11 cellular contexts compared by ENCODE assay signal in genomic region chr4:39446483-39446841, GRCh38. TPM values are rescaled to one million over a fixed set of nuclear protein-coding genes. Genes with fewer than 3 reads are reported as not detected.
A peak's percentile ranks its signal among the peaks of the same experiment; 100 is the strongest.
DNase-seq lines count a peak whose midpoint lies in the region; ATAC-seq, FAIRE-seq and TF ChIP-seq lines count a peak whose summit lies in the region.
"Had no signal": no experiment of that assay in that cellular context is flagged by ENCODE, and none has a peak within 500 bp of the region (broad histone marks: within the 10 kb centered on the region; RNA-seq: fewer than 3 reads in every experiment).

No MANE protein-coding gene starts in this region.

- H3K9ac ChIP-seq in OCI-LY1 (ENCODE audit: low read length): peak overlapping the region; percentile 37; the same call in 1 of the 2 replicates
- H3K9ac ChIP-seq: KMS-11 had no signal

- POLR2A ChIA-PET in A549 (lab: Yijun Ruan, JAX): interaction anchor here (2.6 kb wide), 1 partner anchor 12 kb away, joined by 8 read pairs; the partner anchor contains the start of genes LIAS and RPL9

- H2AFZ ChIP-seq in OCI-LY1 (ENCODE audit: low read length): no peak overlapping the region

- DNase-seq in A549 (ENCODE audit: low read depth in 1 of 2, low spot score in 1 of 2) (no peak), esophagus muscularis mucosa (ENCODE audit: extremely low spot score) (no peak), ovary (peak in 1 of 5 donors; percentile 12), Kasumi-1 (lab: John Stamatoyannopoulos, UW) (no peak), iPS-NIHi11 (ENCODE audit: low spot score) (no peak), NCI-H345 (lab: John Stamatoyannopoulos, UW) (no peak), C1 segment of cervical spinal cord (lab: John Stamatoyannopoulos, UW) (no peak)

- 97% methylated on average over 6 of the region's 20 CpGs for WGBS in A549 (ENCODE audit: missing lambda C conversion rate)
- 93% methylated on average over 17 of the region's 20 CpGs for WGBS in esophagus muscularis mucosa
- 81 to 91% (median 86%) methylated on average over 8 to 20 of the region's 20 CpGs for WGBS in ovary, 3 donors

- H3K27me3 ChIP-seq in OCI-LY1 (ENCODE audit: insufficient read depth, low read length) (no peaks in the 10 kb centered on the region), esophagus muscularis mucosa (no peaks in the 10 kb centered on the region), ovary (no peaks in the 10 kb centered on the region)

- CTCF ChIA-PET in A549 (lab: Yijun Ruan, JAX): no interaction called here

- no peaks in the 10 kb centered on the region for H3K79me2 ChIP-seq in OCI-LY1 (ENCODE audit: insufficient read depth, low read length)

- no peaks in the 10 kb centered on the region for H3K9me2 ChIP-seq in OCI-LY1 (ENCODE audit: low read depth, low read length)

- no peaks in the 10 kb centered on the region for H3K9me3 ChIP-seq in A549
- no peaks in the 10 kb centered on the region for H3K9me3 ChIP-seq in OCI-LY1 (ENCODE audit: low read length)
- H3K9me3 ChIP-seq in esophagus muscularis mucosa: no peaks in the 10 kb centered on the region
- no peaks in the 10 kb centered on the region for H3K9me3 ChIP-seq in ovary

- no peaks in the 10 kb centered on the region for H4K20me1 ChIP-seq in OCI-LY1 (ENCODE audit: insufficient read depth, low read length)

- TF ChIP-seq CTCF in A549 (IDR thresholded peaks at IDR 0.05) (no peak), OCI-LY1 (IDR thresholded peaks at IDR 0.05; ENCODE audit: low read length) (no peak), esophagus muscularis mucosa (IDR thresholded peaks at IDR 0.05) (no peak), ovary (IDR thresholded peaks at IDR 0.05) (no peak)

- TF ChIP-seq POLR2A in A549 (IDR thresholded peaks at IDR 0.05; ENCODE audit: low read length) (no peak), esophagus muscularis mucosa (IDR thresholded peaks at IDR 0.05; ENCODE audit: low read depth) (no peak), ovary (IDR thresholded peaks at IDR 0.05) (no peak)

- TF ChIP-seq EP300 in A549 (IDR thresholded peaks at IDR 0.05) (no peak), esophagus muscularis mucosa (IDR thresholded peaks at IDR 0.05) (no peak), ovary (IDR thresholded peaks at IDR 0.05) (no peak)

- H3F3A ChIP-seq in OCI-LY1 (ENCODE audit: insufficient read depth, low read length): peaks cover 15% of the 10 kb centered on the region; the same call in 1 of the 2 replicates

- TF ChIP-seq RAD21 in A549 (conservative IDR thresholded peaks at IDR 0.05 in 1 of 2, IDR thresholded peaks at IDR 0.05 in 1 of 2): no peak

- no peak overlapping the region for H3K4me3 ChIP-seq in A549
- peak overlapping the region; percentile 57 for H3K4me3 ChIP-seq in OCI-LY1 (ENCODE audit: low read depth, low read length, poor library complexity, severe bottlenecking)
- peak overlapping the region; percentile 48 to 58 (median 50) for H3K4me3 ChIP-seq in esophagus muscularis mucosa
- peak overlapping the region; percentile 36 for H3K4me3 ChIP-seq in ovary

- H3K4me1 ChIP-seq in A549: 0 out of 3 replicates have a peak, but pooled peaks cover 4% of the 10 kb centered on the region
- peaks cover 18% of the 10 kb centered on the region for H3K4me1 ChIP-seq in OCI-LY1 (ENCODE audit: insufficient read depth, low read length, severe bottlenecking)
- H3K4me1 ChIP-seq in esophagus muscularis mucosa: peaks cover 9 to 16% (median 15%) of the 10 kb centered on the region in 4 donors
- peaks cover 9% of the 10 kb centered on the region for H3K4me1 ChIP-seq in ovary (ENCODE audit: insufficient read depth)

- intact Hi-C loops in esophagus muscularis mucosa (cut with DNase I) (no loop called here), ovary (cut with DNase I) (no loop called here)

- no peak overlapping the region for H3K27ac ChIP-seq in A549
- no peak overlapping the region for H3K27ac ChIP-seq in OCI-LY1 (ENCODE audit: low read depth, low read length, poor library complexity, severe bottlenecking)
- peak overlapping the region in 1 of 4 donors; percentile 12 for H3K27ac ChIP-seq in esophagus muscularis mucosa (replicated peaks in 1 of 4)
- no peak overlapping the region for H3K27ac ChIP-seq in ovary
- H3K27ac ChIP-seq: KMS-11 had no signal

- peaks cover 18% of the 10 kb centered on the region for H3K36me3 ChIP-seq in OCI-LY1 (ENCODE audit: insufficient read depth, low read length)
- H3K36me3 ChIP-seq in esophagus muscularis mucosa: peaks cover 0 to 22% (median 9%) of the 10 kb centered on the region in 4 donors
- no peaks in the 10 kb centered on the region for H3K36me3 ChIP-seq in ovary

- ATAC-seq in A549: peak; percentile 40 to 51

- no peak for FAIRE-seq in A549 (lab: Jason Lieb, UNC)
- FAIRE-seq: frontal cortex had no signal

- H3K4me2 ChIP-seq in A549: no peak overlapping the region
- peak overlapping the region; percentile 78 for H3K4me2 ChIP-seq in OCI-LY1 (ENCODE audit: low read length)
- H3K4me2 ChIP-seq: KMS-11 had no signal

TF ChIP-seq in A549, 52 proteins besides CTCF, POLR2A, EP300 and RAD21:
- TF ChIP-seq ZC3H11A (IDR thresholded peaks at IDR 0.05): no peak
- TF ChIP-seq HEYL (CRISPR knock-in tag; IDR thresholded peaks at IDR 0.05): no peak
- no peak for TF ChIP-seq BHLHE40 (IDR thresholded peaks at IDR 0.05; ENCODE audit: low read depth, low read length)
- TF ChIP-seq, protein P1, sequence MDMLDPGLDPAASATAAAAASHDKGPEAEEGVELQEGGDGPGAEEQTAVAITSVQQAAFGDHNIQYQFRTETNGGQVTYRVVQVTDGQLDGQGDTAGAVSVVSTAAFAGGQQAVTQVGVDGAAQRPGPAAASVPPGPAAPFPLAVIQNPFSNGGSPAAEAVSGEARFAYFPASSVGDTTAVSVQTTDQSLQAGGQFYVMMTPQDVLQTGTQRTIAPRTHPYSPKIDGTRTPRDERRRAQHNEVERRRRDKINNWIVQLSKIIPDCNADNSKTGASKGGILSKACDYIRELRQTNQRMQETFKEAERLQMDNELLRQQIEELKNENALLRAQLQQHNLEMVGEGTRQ (IDR thresholded peaks at IDR 0.05): no peak
- TF ChIP-seq HOXA7 (CRISPR knock-in tag; IDR thresholded peaks at IDR 0.05): no peak
- TF ChIP-seq RFX5 (IDR thresholded peaks at IDR 0.05): no peak

RNA-seq across cellular contexts. Expression of gene RPL9, which starts 12.3 kb away (rescaled TPM):
- polyA plus RNA-seq in A549 (2011; rRNA removed): 897 and 1,263 TPM in 2 replicates
- polyA plus RNA-seq in A549 (2012; cell fraction: cytosol; rRNA removed): 450 and 468 TPM in 2 replicates
- polyA plus RNA-seq in A549 (2012; cell fraction: nucleus; rRNA removed): 128 and 270 TPM in 2 replicates
- polyA plus RNA-seq in A549 (2017; fragmentation: RNase III; extraction: RNeasy Plus Mini Kit Qiagen cat#74134 plus additional on column Dnase treatment): 785 to 851 TPM (median 786 TPM) in 3 replicates
- 64.6 and 84.5 TPM in 2 replicates for polyA minus RNA-seq in A549 (2011; rRNA and poly(A)+ RNA removed)
- total RNA-seq in esophagus muscularis mucosa: 1,000 to 10,000 TPM; 1,962 to 6,543 (median 3,653) TPM
- total RNA-seq in ovary: over 10,000 TPM in 1 of 7 donors, 1,000 to 10,000 TPM in 6; 2,988 to 22,039 (median 3,954) TPM
- polyA plus RNA-seq in ovary: 1,000 to 10,000 TPM; 5,002 to 5,793 TPM

RNA-seq across cellular contexts. Expression of gene LIAS, which starts 12.4 kb away (rescaled TPM):
- polyA plus RNA-seq in A549 (2011; rRNA removed): 16.0 and 22.3 TPM in 2 replicates
- polyA plus RNA-seq in A549 (2012; cell fraction: cytosol; rRNA removed): 7.5 and 8.6 TPM in 2 replicates
- 3.2 and 4.7 TPM in 2 replicates for polyA plus RNA-seq in A549 (2012; cell fraction: nucleus; rRNA removed)
- polyA plus RNA-seq in A549 (2017; fragmentation: RNase III; extraction: RNeasy Plus Mini Kit Qiagen cat#74134 plus additional on column Dnase treatment): 11.3 to 14.5 TPM (median 12.9 TPM) in 3 replicates
- polyA minus RNA-seq in A549 (2011; rRNA and poly(A)+ RNA removed): 4.0 and 4.7 TPM in 2 replicates
- 10 to 100 TPM in 2 of 4 donors, 1 to 10 TPM in 2; 8.5 to 11.6 (median 9.7) TPM for total RNA-seq in esophagus muscularis mucosa
- 10 to 100 TPM; 12.7 to 22.2 (median 15.6) TPM for total RNA-seq in ovary
- polyA plus RNA-seq in ovary: 10 to 100 TPM; 24.1 to 32.4 TPM

RNA-seq across cellular contexts. Expression of gene KLB, which starts 39.7 kb away (rescaled TPM):
- polyA plus RNA-seq in A549 (2011; rRNA removed): 0.87 and 0.97 TPM in 2 replicates
- polyA plus RNA-seq in A549 (2012; cell fraction: cytosol; rRNA removed): 0.17 and 0.26 TPM in 2 replicates
- 0.51 and 0.62 TPM in 2 replicates for polyA plus RNA-seq in A549 (2012; cell fraction: nucleus; rRNA removed)
- polyA plus RNA-seq in A549 (2017; fragmentation: RNase III; extraction: RNeasy Plus Mini Kit Qiagen cat#74134 plus additional on column Dnase treatment): 0.49 to 0.57 TPM (median 0.51 TPM) in 3 replicates
- polyA minus RNA-seq in A549 (2011; rRNA and poly(A)+ RNA removed): 0.45 and 0.49 TPM in 2 replicates
- total RNA-seq in esophagus muscularis mucosa: under 1 TPM in 1 of 4 donors, not detected in 3; under 0.01 TPM
- under 1 TPM in 2 of 7 donors, not detected in 5; under 0.01 to 0.08 TPM for total RNA-seq in ovary
- under 1 TPM; 0.01 to 0.07 TPM for polyA plus RNA-seq in ovary
- polyA plus RNA-seq: neural cell had no signal
